11 cellular contexts compared by ENCODE assay signal in the genomic region with DNA sequence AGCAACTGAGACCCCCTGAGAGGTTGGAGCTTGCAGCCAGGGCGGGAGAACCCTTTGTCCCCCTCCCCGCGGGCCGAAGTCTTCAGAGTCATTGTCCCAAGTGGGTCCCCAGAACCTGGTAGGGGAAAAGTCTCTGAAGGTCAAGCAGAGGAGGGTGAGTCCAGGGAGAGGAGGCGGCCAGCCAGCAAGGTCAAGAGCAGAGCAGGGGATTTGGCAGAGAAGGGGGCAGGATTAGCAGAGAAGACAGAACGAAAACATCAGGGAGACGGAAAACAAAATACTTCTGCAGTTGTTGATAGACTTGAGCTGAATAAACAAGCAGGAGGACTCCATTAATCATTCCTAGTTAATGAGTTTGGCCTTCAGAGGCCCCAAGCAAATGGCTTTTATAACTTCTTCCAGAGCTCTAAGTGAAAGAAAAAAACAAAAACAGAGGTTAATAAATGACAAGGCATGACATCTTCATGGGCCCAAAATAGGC.
DNase-seq lines count a peak whose midpoint lies in the region; ATAC-seq, FAIRE-seq and TF ChIP-seq lines count a peak whose summit lies in the region.
"Had no signal": no experiment of that assay in that cellular context is flagged by ENCODE, and none has a peak within 500 bp of the region (broad histone marks: within the 10 kb centered on the region; RNA-seq: fewer than 3 reads in every experiment).

No MANE protein-coding gene starts in this region.

- DNase-seq in Caki2 (ENCODE audit: low read depth), result peak; percentile 86
- DNase-seq in T-helper 17 cell, result no peak
- DNase-seq in kidney, result peak; percentile 83
- no peak for DNase-seq in gastrocnemius medialis
- DNase-seq in NCI-H524 treated with DMSO at 0.1 percent for 48 hours (lab: John Stamatoyannopoulos, UW), result no peak
- DNase-seq in DMS53 (lab: John Stamatoyannopoulos, UW), result no peak
- DNase-seq: activated CD8-positive, alpha-beta T cell treated with anti-CD3 and anti-CD28 coated beads, Interleukin-2, amount 10 ng/mL, durations not matched to agents 7 days and 5 days; stimulated activated naive B cell treated with anti-CD40 and anti-IgM and Interleukin-4, amounts not matched to agents 10 μg/mL and 1 μg/mL and 100 μg/mL, for 72 hours had no signal

- H3K9ac ChIP-seq in kidney (ENCODE audit: low read length in 2 of 2), result no peak overlapping the region

- TF ChIP-seq CTCF in kidney (IDR thresholded peaks at IDR 0.05; ENCODE audit: borderline replicate concordance, extremely low read depth, insufficient read depth) (no peak), gastrocnemius medialis (IDR thresholded peaks at IDR 0.05 in 4 of 5, conservative IDR thresholded peaks at IDR 0.05 in 1 of 5) (no peak)

- peak overlapping the region; percentile 61 for H3K27ac Mint-ChIP-seq in T-helper 17 cell
- H3K27ac Mint-ChIP-seq: activated CD8-positive, alpha-beta T cell treated with anti-CD3 and anti-CD28 coated beads, Interleukin-2, amount 10 ng/mL, durations not matched to agents 7 days and 5 days; natural killer cell treated with Interleukin-12 subunit alpha and Interleukin-12 subunit beta and Interleukin-15 and Interleukin-18, amount 100 ng/mL, for 72 hours; stimulated activated naive B cell treated with anti-CD40 and anti-IgM and Interleukin-4, amounts not matched to agents 10 μg/mL and 1 μg/mL and 100 μg/mL, for 72 hours had no signal

- H3K27ac ChIP-seq in kidney (ENCODE audit: low read depth in 2 of 2, low read length in 2 of 2) (peak overlapping the region; percentile 79 to 93), gastrocnemius medialis (peak overlapping the region; percentile 52 to 63 (median 55))

- H3K36me3 Mint-ChIP-seq in T-helper 17 cell (ENCODE audit: low read depth), result peaks cover 5% of the 10 kb centered on the region

- no peaks in the 10 kb centered on the region for H3K4me1 Mint-ChIP-seq in T-helper 17 cell

- TF ChIP-seq POLR2A in gastrocnemius medialis (IDR thresholded peaks at IDR 0.05), result no peak

- FAIRE-seq in kidney (lab: Jason Lieb, UNC), result peak; percentile 37

- H3K36me3 ChIP-seq in kidney (ENCODE audit: control insufficient read depth in 1 of 2, insufficient read depth in 2 of 2, low read length in 2 of 2) (peaks cover 2 to 25% of the 10 kb centered on the region in 2 donors), gastrocnemius medialis (peaks cover 0 to 80% of the 10 kb centered on the region in 2 donors)

- H3K27me3 ChIP-seq in gastrocnemius medialis, result no peaks in the 10 kb centered on the region

- no peak overlapping the region for H3K4me3 ChIP-seq in kidney (ENCODE audit: low read length in 2 of 2)
- no peak overlapping the region for H3K4me3 ChIP-seq in gastrocnemius medialis

- H3K4me3 Mint-ChIP-seq in T-helper 17 cell, result no peak overlapping the region
- H3K4me3 Mint-ChIP-seq: activated CD8-positive, alpha-beta T cell treated with anti-CD3 and anti-CD28 coated beads, Interleukin-2, amount 10 ng/mL, durations not matched to agents 7 days and 5 days; natural killer cell treated with Interleukin-12 subunit alpha and Interleukin-12 subunit beta and Interleukin-15 and Interleukin-18, amount 100 ng/mL, for 72 hours; stimulated activated naive B cell treated with anti-CD40 and anti-IgM and Interleukin-4, amounts not matched to agents 10 μg/mL and 1 μg/mL and 100 μg/mL, for 72 hours had no signal

- no peaks in the 10 kb centered on the region for H3K27me3 Mint-ChIP-seq in T-helper 17 cell
- H3K27me3 Mint-ChIP-seq: natural killer cell treated with Interleukin-12 subunit alpha and Interleukin-12 subunit beta and Interleukin-15 and Interleukin-18, amount 100 ng/mL, for 72 hours; stimulated activated naive B cell treated with anti-CD40 and anti-IgM and Interleukin-4, amounts not matched to agents 10 μg/mL and 1 μg/mL and 100 μg/mL, for 72 hours had no signal

- in situ Hi-C loops in Caki2 (cut with HindIII; ENCODE audit: low pct_unique_long_range_greater_than_20kb, low sequenced_read_pairs) (no loop called here), gastrocnemius medialis (cut with MboI; ENCODE audit: low sequenced_read_pairs in 4 of 4) (loop anchor here in 2 of 4 donors (10.0 to 25.0 kb wide), 2 partner anchors 269 to 586 kb away; a partner anchor contains a TSS)

- intact Hi-C loops in kidney (cut with DNase I) (no loop called here), gastrocnemius medialis (cut with DNase I; ENCODE audit: low total_unique reads) (no loop called here)

- no peaks in the 10 kb centered on the region for H3K9me3 ChIP-seq in T-helper 17 cell (ENCODE audit: control insufficient read depth, low read length, poor library complexity, severe bottlenecking)
- no peaks in the 10 kb centered on the region for H3K9me3 ChIP-seq in kidney (ENCODE audit: control insufficient read depth in 1 of 2, low read length in 2 of 2)
- H3K9me3 ChIP-seq in gastrocnemius medialis, result no peaks in the 10 kb centered on the region

- H3K4me1 ChIP-seq in kidney (ENCODE audit: control insufficient read depth in 1 of 2, insufficient read depth in 1 of 2, low read depth in 1 of 2, low read length in 2 of 2) (peaks cover 39 to 45% of the 10 kb centered on the region in 2 donors), gastrocnemius medialis (peaks cover 10 to 20% of the 10 kb centered on the region in 2 donors)

- ATAC-seq in T-helper 17 cell (no peak), gastrocnemius medialis (peak in 1 of 2 donors; percentile 14), HG03460 (IDR thresholded peaks at IDR 0.05; ENCODE audit: unreplicated experiment) (no peak), HG03565 (IDR thresholded peaks at IDR 0.05; ENCODE audit: unreplicated experiment) (no peak)
- ATAC-seq: activated CD8-positive, alpha-beta T cell treated with anti-CD3 and anti-CD28 coated beads, Interleukin-2, amount 10 ng/mL, durations not matched to agents 7 days and 5 days; natural killer cell treated with Interleukin-12 subunit alpha and Interleukin-12 subunit beta and Interleukin-15 and Interleukin-18, amount 100 ng/mL, for 72 hours; stimulated activated naive B cell treated with anti-CD40 and anti-IgM and Interleukin-4, amounts not matched to agents 10 μg/mL and 1 μg/mL and 100 μg/mL, for 72 hours had no signal

Comparison
In these comparisons a context has a peak if more than half of its experiments do, and no peak if none do; other contexts are left out.
1. DNase-seq: peak in Caki2 (single experiment) and kidney (single experiment); none in T-helper 17 cell (0 of 3), gastrocnemius medialis (0 of 2), NCI-H524 treated with DMSO at 0.1 percent for 48 hours (single experiment) and DMS53 (single experiment).